8 cellular contexts compared by ENCODE assay signal in the genomic region with DNA sequence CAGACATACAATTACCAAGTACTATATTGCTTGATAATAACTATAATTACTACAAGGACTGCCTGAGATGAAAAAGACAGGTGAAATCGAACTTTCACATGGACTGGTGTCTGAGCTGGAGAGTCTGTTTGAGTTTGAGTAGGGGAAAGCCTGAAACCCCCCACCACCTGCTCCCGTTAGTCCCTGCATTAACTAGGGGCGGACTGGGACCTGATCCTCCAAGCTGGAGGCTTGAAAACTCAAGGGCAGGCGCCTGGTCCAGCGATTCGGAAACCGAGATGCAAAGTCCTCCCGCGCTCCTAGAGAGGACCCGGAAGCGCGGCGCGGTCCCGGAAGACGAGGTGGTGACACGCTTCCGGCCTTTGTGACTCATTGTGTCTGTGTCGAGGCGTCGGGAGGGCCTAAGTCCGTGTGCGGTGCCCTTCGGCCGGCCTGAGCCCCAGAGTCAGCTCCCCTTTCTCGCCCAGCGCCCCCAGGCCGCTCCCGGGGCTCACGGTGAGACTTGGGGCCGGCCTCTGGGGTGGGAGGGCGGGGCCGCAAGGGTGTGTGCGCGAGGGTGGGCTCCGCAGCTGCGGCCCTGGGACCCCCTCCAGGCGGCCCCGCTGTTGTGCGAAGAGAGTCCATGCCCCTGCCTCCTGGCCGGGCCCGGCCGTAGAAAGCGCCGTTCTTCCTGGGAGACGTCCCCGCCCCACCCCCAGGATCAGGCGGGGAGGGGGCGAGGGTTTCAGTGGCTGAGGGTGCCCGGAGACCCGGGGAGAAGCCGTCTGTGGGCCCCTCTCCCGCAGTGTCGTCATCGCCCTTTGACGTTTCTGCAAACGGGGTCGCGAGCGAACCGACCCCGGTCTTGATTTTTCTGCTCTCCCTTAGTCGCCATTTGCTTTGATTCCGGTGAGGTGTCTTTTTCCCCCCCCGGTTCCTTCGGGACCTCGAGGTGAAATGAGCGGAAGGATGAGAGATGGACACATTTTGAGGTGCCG. TPM values are rescaled to one million over a fixed set of nuclear protein-coding genes. Genes with fewer than 3 reads are reported as not detected.
A peak's percentile ranks its signal among the peaks of the same experiment; 100 is the strongest.
DNase-seq lines count a peak whose midpoint lies in the region; ATAC-seq, FAIRE-seq and TF ChIP-seq lines count a peak whose summit lies in the region.

A gene (plus strand): TSS at position 365 of the 977 bp plus-strand sequence. CDS start 7,911 bp downstream, outside the sequence.

- H3K9ac ChIP-seq in colonic mucosa (ENCODE audit: low read depth in 2 of 2, low read length in 2 of 2): peak within 1 kb of the TSS; percentile 95 to 96

- CTCF ChIA-PET in BJ (lab: Yijun Ruan, JAX): interaction anchor here (1.0 to 1.3 kb wide), 6 partner anchors 11 to 115 kb away, joined by 3 to 4 read pairs (median 3); no protein-coding TSS in a partner anchor

- no peak for TF ChIP-seq CTCF in BJ (IDR thresholded peaks at IDR 0.05; ENCODE audit: insufficient read depth, low read depth, low read length)
- no peak for TF ChIP-seq CTCF in colonic mucosa (IDR thresholded peaks at IDR 0.05)

- H3K27ac Mint-ChIP-seq in activated CD4-positive, alpha-beta T cell treated with anti-CD3 and anti-CD28 coated beads, Interleukin-2, amount 10 ng/mL, durations not matched to agents 24 days and 14 days: peak within 1 kb of the TSS; percentile 94

- peaks cover 31% of the 10 kb centered on the region for H3K4me1 Mint-ChIP-seq in activated CD4-positive, alpha-beta T cell treated with anti-CD3 and anti-CD28 coated beads, Interleukin-2, amount 10 ng/mL, durations not matched to agents 24 days and 14 days

- intact Hi-C loops in activated CD4-positive, alpha-beta T cell treated with anti-CD3 and anti-CD28 coated beads, Interleukin-2, amount 10 ng/mL, durations not matched to agents 24 days and 14 days (cut with micrococcal nuclease): loop anchor here (1.0 to 10.0 kb wide), 5 partner anchors 18 to 461 kb away; a partner anchor contains a TSS
- intact Hi-C loops in colonic mucosa (cut with DNase I) (no loop called here), left colon (cut with DNase I, micrococcal nuclease) (no loop called here)

- H3K9me3 Mint-ChIP-seq in activated CD4-positive, alpha-beta T cell treated with anti-CD3 and anti-CD28 coated beads, Interleukin-2, amount 10 ng/mL, durations not matched to agents 24 days and 14 days: no peaks in the 10 kb centered on the region

- H3K36me3 ChIP-seq in BJ (ENCODE audit: control insufficient read depth, insufficient read depth, low read length) (peaks cover 1% of the 10 kb centered on the region; the same call in 1 of the 2 replicates), colonic mucosa (no peaks in the 10 kb centered on the region)

- H3K27me3 Mint-ChIP-seq in activated CD4-positive, alpha-beta T cell treated with anti-CD3 and anti-CD28 coated beads, Interleukin-2, amount 10 ng/mL, durations not matched to agents 24 days and 14 days: no peaks in the 10 kb centered on the region

- DNase-seq in BJ (ENCODE audit: low read depth) (no peak), GM19239 (ENCODE audit: insufficient read length, low spot score) (peak; percentile 94), NCI-H524 (lab: John Stamatoyannopoulos, UW) (peak; percentile 85 to 90), colonic mucosa (peak; percentile 91), left colon (peak; percentile 90 to 91)
- DNase-seq in activated CD4-positive, alpha-beta T cell treated with anti-CD3 and anti-CD28 coated beads, Interleukin-2, amount 10 ng/mL, durations not matched to agents 24 days and 14 days: peak; percentile 96
- DNase-seq in stimulated activated CD4-positive, alpha-beta T cell treated with anti-CD3 and anti-CD28 coated beads, Interleukin-1b, Interleukin-23, amount 100 ng/mL, for 4 hours (ENCODE audit: low read depth in 2 of 2): peak; percentile 74 to 75

- H3K27ac ChIP-seq in colonic mucosa: peak within 1 kb of the TSS; percentile 97

- ATAC-seq in HG03457 (IDR thresholded peaks at IDR 0.05; ENCODE audit: unreplicated experiment): peak; percentile 75
- ATAC-seq in left colon: peak; percentile 83

- H3K36me3 Mint-ChIP-seq in activated CD4-positive, alpha-beta T cell treated with anti-CD3 and anti-CD28 coated beads, Interleukin-2, amount 10 ng/mL, durations not matched to agents 24 days and 14 days (ENCODE audit: low read depth): peaks cover 22% of the 10 kb centered on the region

- H3K4me3 ChIP-seq in BJ (ENCODE audit: low read depth, low read length): peak within 1 kb of the TSS; percentile 96
- peak within 1 kb of the TSS; percentile 99 for H3K4me3 ChIP-seq in colonic mucosa

- peak within 1 kb of the TSS; percentile 95 for H3K4me3 Mint-ChIP-seq in activated CD4-positive, alpha-beta T cell treated with anti-CD3 and anti-CD28 coated beads, Interleukin-2, amount 10 ng/mL, durations not matched to agents 24 days and 14 days

- no peaks in the 10 kb centered on the region for H3K9me3 ChIP-seq in colonic mucosa

- peak; percentile 59 for FAIRE-seq in GM19239 (lab: Jason Lieb, UNC)

- no peaks in the 10 kb centered on the region; the same call in 1 of the 2 replicates for H3K27me3 ChIP-seq in BJ (ENCODE audit: control insufficient read depth, insufficient read depth, low read length)
- no peaks in the 10 kb centered on the region for H3K27me3 ChIP-seq in colonic mucosa

- peaks cover 12% of the 10 kb centered on the region for H3K4me1 ChIP-seq in colonic mucosa

- POLR2A ChIA-PET in BJ (lab: Charles Lee): no interaction called here

RNA-seq across cellular contexts. Expression of the gene that starts here (rescaled TPM):
- 24.5 and 25.8 TPM in 2 replicates for polyA plus RNA-seq in BJ (2011; rRNA removed)
- polyA minus RNA-seq in BJ (2011; rRNA and poly(A)+ RNA removed): 50.9 and 71.8 TPM in 2 replicates
- 54.8 and 56.3 TPM in 2 replicates for total RNA-seq in activated CD4-positive, alpha-beta T cell treated with anti-CD3 and anti-CD28 coated beads, Interleukin-2, amount 10 ng/mL, durations not matched to agents 24 days and 14 days
- total RNA-seq in colonic mucosa (100 to 1,000 TPM in 1 of 2 donors, 10 to 100 TPM in 1; 96.1 to 147 TPM), left colon (100 to 1,000 TPM; 127 to 133 TPM)
